34 cellular contexts compared by ENCODE assay signal in the genomic region with DNA sequence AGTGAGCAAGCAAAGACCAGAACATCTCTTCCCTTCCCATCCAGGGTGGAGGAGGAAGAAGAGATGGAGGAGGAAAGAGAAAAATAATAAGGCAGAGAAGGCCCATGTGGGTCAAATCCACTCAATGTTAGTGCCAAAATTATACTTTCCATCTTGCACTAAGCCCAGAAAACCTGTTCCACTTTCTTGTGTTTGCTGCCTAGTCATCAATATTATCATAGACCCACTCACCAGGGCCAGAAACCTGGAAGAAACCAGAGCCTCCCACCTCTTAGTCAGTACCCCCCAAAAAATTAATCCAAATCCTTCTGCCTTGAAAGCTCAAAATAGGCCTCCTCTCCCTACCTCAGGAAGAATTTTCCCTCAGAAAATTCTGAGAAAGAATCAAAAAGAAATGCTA.
"Had no signal": no experiment of that assay in that cellular context is flagged by ENCODE, and none has a peak within 500 bp of the region (broad histone marks: within the 10 kb centered on the region; RNA-seq: fewer than 3 reads in every experiment).

No MANE protein-coding gene starts in this region.

- H3K9me3 ChIP-seq: adrenal gland, ascending aorta, body of pancreas, breast epithelium had no signal

- H3K4me1 ChIP-seq: adrenal gland, ascending aorta, body of pancreas, breast epithelium had no signal

- FAIRE-seq: astrocyte, bronchial epithelial cell had no signal

- H3K4me3 ChIP-seq: adrenal gland, ascending aorta, body of pancreas, breast epithelium, cardiac muscle cell had no signal

- DNase-seq: activated effector memory CD4-positive, alpha-beta T cell treated with anti-CD3 and anti-CD28 coated beads, Interleukin-2, amount 50 U/mL, for 16 hours; activated effector memory CD4-positive, alpha-beta T cell treated with Interleukin-2 at 50 U/mL for 16 hours; activated gamma-delta T cell; activated gamma-delta T cell treated with Interleukin-2 at 50 U/mL for 16 hours; activated naive CD4-positive, alpha-beta T cell; activated naive CD4-positive, alpha-beta T cell treated with anti-CD3 and anti-CD28 coated beads for 36 hours; activated naive CD4-positive, alpha-beta T cell treated with anti-CD3 and anti-CD28 coated beads, Interleukin-2, amount 10 ng/mL, durations not matched to agents 7 days and 5 days; activated naive CD4-positive, alpha-beta T cell treated with anti-CD3 and anti-CD28 coated beads, Interleukin-2, amount 50 U/mL, for 16 hours; activated naive CD4-positive, alpha-beta T cell treated with Interleukin-2 at 50 U/mL for 16 hours; activated naive CD8-positive, alpha-beta T cell treated with anti-CD3 and anti-CD28 coated beads for 36 hours; activated naive CD8-positive, alpha-beta T cell treated with anti-CD3 and anti-CD28 coated beads, Interleukin-2, amount 10 ng/mL, durations not matched to agents 7 days and 5 days; activated naive CD8-positive, alpha-beta T cell treated with anti-CD3 and anti-CD28 coated beads, Interleukin-2, amount 50 U/mL, for 24 hours; activated T-cell treated with anti-CD3 and anti-CD28 coated beads, Interleukin-2, amount 50 U/mL, for 1 hour; activated T-cell treated with anti-CD3 and anti-CD28 coated beads, Interleukin-2, amount 50 U/mL, for 24 hours; activated T-cell treated with anti-CD3 and anti-CD28 coated beads, Interleukin-2, amount 50 U/mL, for 4 hours; activated T-cell treated with anti-CD3 and anti-CD28 coated beads, Interleukin-2, amount 50 U/mL, for 48 hours; activated T-cell treated with anti-CD3 and anti-CD28 coated beads, Interleukin-2, amount 50 U/mL, for 72 hours; adrenal gland; amniotic stem cell; amygdala; anterior cingulate cortex; aorta; body of pancreas; brain microvascular endothelial cell; caudate nucleus; central memory CD4-positive, alpha-beta T cell; cerebellar nuclear complex had no signal

- H3K27me3 ChIP-seq: ascending aorta, body of pancreas, brain microvascular endothelial cell, breast epithelium, cardiac muscle cell had no signal

- H3K36me3 ChIP-seq: adrenal gland, ascending aorta, brain microvascular endothelial cell, breast epithelium, cardiac muscle cell had no signal

- ATAC-seq: activated naive CD4-positive, alpha-beta T cell treated with anti-CD3 and anti-CD28 coated beads, Interleukin-2, amount 50 U/mL, for 72 hours; activated naive CD8-positive, alpha-beta T cell treated with anti-CD3 and anti-CD28 coated beads, Interleukin-2, amount 50 U/mL, for 24 hours; activated T-cell treated with anti-CD3 and anti-CD28 coated beads, Interleukin-2, amount 50 U/mL, for 4 hours; activated T-cell treated with anti-CD3 and anti-CD28 coated beads, Interleukin-2, amount 50 U/mL, for 72 hours; activated T-helper 17 cell treated with anti-CD3 and anti-CD28 coated beads, Interleukin-2, amount 50 U/mL, for 72 hours; body of pancreas had no signal

- H3K27ac ChIP-seq: adrenal gland, ascending aorta, body of pancreas, brain microvascular endothelial cell, breast epithelium, cardiac muscle cell had no signal
